ENCODE assay signal across 8 cellular contexts in genomic region chr17:78176548-78177025, GRCh38. TPM values are rescaled to one million over a fixed set of nuclear protein-coding genes. Genes with fewer than 3 reads are reported as not detected.
A peak's percentile ranks its signal among the peaks of the same experiment; 100 is the strongest.
DNase-seq lines count a peak whose midpoint lies in the region; ATAC-seq and FAIRE-seq lines count a peak whose summit lies in the region.

No MANE protein-coding gene starts in this region.

- intact Hi-C loops in left ventricle myocardium superior (cut with micrococcal nuclease) = no loop called here

- H3K4me3 ChIP-seq in small intestine (ENCODE audit: low read depth in 1 of 2, low read length in 2 of 2) (no peak overlapping the region), MG63 (no peak overlapping the region)

- 8 to 22% (median 15%) methylated on average over 13 to 14 of the region's 14 CpGs for WGBS in small intestine, 3 donors

- H3K9me3 ChIP-seq in small intestine (ENCODE audit: control insufficient read depth, low read depth) (no peaks in the 10 kb centered on the region), MG63 (no peaks in the 10 kb centered on the region)

- peak; percentile 40 for ATAC-seq in GM21528 (IDR thresholded peaks at IDR 0.05; ENCODE audit: low FRiP score, unreplicated experiment)
- peak; percentile 31 for ATAC-seq in left ventricle myocardium superior
- ATAC-seq in HG03469 (IDR thresholded peaks at IDR 0.05; ENCODE audit: unreplicated experiment) = no peak

- no peaks in the 10 kb centered on the region for H3K27me3 ChIP-seq in small intestine (ENCODE audit: control insufficient read depth in 2 of 2, insufficient read depth in 2 of 2, low read length in 2 of 2)
- H3K27me3 ChIP-seq in MG63 = no peaks in the 10 kb centered on the region

- H3K4me1 ChIP-seq in small intestine (ENCODE audit: control insufficient read depth in 2 of 2, insufficient read depth in 1 of 2, low read depth in 1 of 2, low read length in 1 of 2) = peaks cover 6 to 15% of the 10 kb centered on the region in 2 donors

- H3K36me3 ChIP-seq in small intestine (ENCODE audit: control insufficient read depth in 2 of 2, insufficient read depth in 2 of 2, low read length in 2 of 2) (no peaks in the 10 kb centered on the region), MG63 (peaks cover 84% of the 10 kb centered on the region)

- DNase-seq in AML-193 (lab: John Stamatoyannopoulos, UW) (peak; percentile 50 to 56), SK-N-DZ (ENCODE audit: low spot score) (peak; percentile 48), left ventricle myocardium superior (peak; percentile 89), small intestine (peak; percentile 74), MG63 (no peak)
- peak; percentile 79 for DNase-seq in activated naive CD4-positive, alpha-beta T cell treated with anti-CD3 and anti-CD28 coated beads, Interleukin-2, amount 50 U/mL, for 16 hours

- H3K27ac ChIP-seq in small intestine (ENCODE audit: low read depth in 1 of 2, low read length in 1 of 2) = peak overlapping the region in 1 of 2 donors; percentile 93

- FAIRE-seq in small intestine (lab: Jason Lieb, UNC) = no peak

RNA-seq across cellular contexts. Expression of gene SYNGR2, which starts 8.2 kb away (rescaled TPM):
- 6.6 and 7.1 TPM in 2 replicates for polyA plus RNA-seq in SK-N-DZ (2014; cell fraction: cytosol; rRNA removed)
- polyA plus RNA-seq in SK-N-DZ (2014; cell fraction: nucleus; rRNA removed) = 11.0 and 12.7 TPM in 2 replicates
- 120 TPM for total RNA-seq in left ventricle myocardium superior
- polyA plus RNA-seq in small intestine = 100 to 1,000 TPM in 1 of 3 donors, 10 to 100 TPM in 2; 46.5 to 187 (median 73.0) TPM
- total RNA-seq in MG63 (2014; rRNA removed; shearing (Covaris generic); ENCODE audit: low replicate concordance) = 41.3 and 73.2 TPM in 2 replicates

RNA-seq across cellular contexts. Expression of gene TK1, which starts 10.3 kb away (rescaled TPM):
- 77.3 and 87.6 TPM in 2 replicates for polyA plus RNA-seq in SK-N-DZ (2014; cell fraction: cytosol; rRNA removed)
- 44.3 and 60.3 TPM in 2 replicates for polyA plus RNA-seq in SK-N-DZ (2014; cell fraction: nucleus; rRNA removed)
- total RNA-seq in left ventricle myocardium superior = 2.1 TPM
- 10 to 100 TPM in 2 of 3 donors, 1 to 10 TPM in 1; 6.9 to 60.6 (median 11.6) TPM for polyA plus RNA-seq in small intestine
- 147 and 288 TPM in 2 replicates for total RNA-seq in MG63 (2014; rRNA removed; shearing (Covaris generic); ENCODE audit: low replicate concordance)

RNA-seq across cellular contexts. Expression of gene AFMID, which starts 10.6 kb away (rescaled TPM):
- 49.4 and 55.0 TPM in 2 replicates for polyA plus RNA-seq in SK-N-DZ (2014; cell fraction: cytosol; rRNA removed)
- 43.4 and 56.3 TPM in 2 replicates for polyA plus RNA-seq in SK-N-DZ (2014; cell fraction: nucleus; rRNA removed)
- total RNA-seq in left ventricle myocardium superior = 45.0 TPM
- 10 to 100 TPM; 24.0 to 45.2 (median 32.2) TPM for polyA plus RNA-seq in small intestine
- total RNA-seq in MG63 (2014; rRNA removed; shearing (Covaris generic); ENCODE audit: low replicate concordance) = 49.6 and 74.8 TPM in 2 replicates

RNA-seq across cellular contexts. Expression of gene C17orf99, which starts 30.4 kb away (rescaled TPM):
- polyA plus RNA-seq in SK-N-DZ (2014; cell fraction: cytosol; rRNA removed) = not detected in 2 replicates
- not detected in 2 replicates for polyA plus RNA-seq in SK-N-DZ (2014; cell fraction: nucleus; rRNA removed)
- total RNA-seq in left ventricle myocardium superior = not detected
- under 1 TPM in 1 of 3 donors, not detected in 2; 0.19 TPM for polyA plus RNA-seq in small intestine
- not detected in 2 replicates for total RNA-seq in MG63 (2014; rRNA removed; shearing (Covaris generic); ENCODE audit: low replicate concordance)

RNA-seq across cellular contexts. Expression of gene BIRC5, which starts 37.5 kb away (rescaled TPM):
- polyA plus RNA-seq in SK-N-DZ (2014; cell fraction: cytosol; rRNA removed) = 200 and 212 TPM in 2 replicates
- 123 and 127 TPM in 2 replicates for polyA plus RNA-seq in SK-N-DZ (2014; cell fraction: nucleus; rRNA removed)
- 0.69 TPM for total RNA-seq in left ventricle myocardium superior
- polyA plus RNA-seq in small intestine = 10 to 100 TPM in 1 of 3 donors, 1 to 10 TPM in 2; 2.2 to 40.6 (median 4.0) TPM
- total RNA-seq in MG63 (2014; rRNA removed; shearing (Covaris generic); ENCODE audit: low replicate concordance) = 188 and 218 TPM in 2 replicates

Comparison
In these comparisons a context has a peak if more than half of its experiments do, and no peak if none do; other contexts are left out.
1. RNA of gene TK1, which starts 10.3 kb away (total RNA-seq): 147 to 288 TPM in MG63; 2.1 TPM in left ventricle myocardium superior (single experiment); every median in the first group is over 10 times any median in the second.